In genomic region chrX:24113161-24113560, GRCh38 we compare ENCODE assay signal across 32 cellular contexts. TPM values are rescaled to one million over a fixed set of nuclear protein-coding genes. Genes with fewer than 3 reads are reported as not detected.
A peak's percentile ranks its signal among the peaks of the same experiment; 100 is the strongest.
DNase-seq lines count a peak whose midpoint lies in the region; TF ChIP-seq lines count a peak whose summit lies in the region.
"Had no signal": no experiment of that assay in that cellular context is flagged by ENCODE, and none has a peak within 500 bp of the region (broad histone marks: within the 10 kb centered on the region; RNA-seq: fewer than 3 reads in every experiment).

No MANE protein-coding gene starts in this region.

- H3K4me2 ChIP-seq in hepatocyte, result no peak overlapping the region
- H3K4me2 ChIP-seq: neural progenitor cell had no signal

- H3K9me3 ChIP-seq in hepatocyte (ENCODE audit: low read depth) (no peaks in the 10 kb centered on the region), A673 (ENCODE audit: low read depth, low read length, poor library complexity, severe bottlenecking) (no peaks in the 10 kb centered on the region), thyroid gland (no peaks in the 10 kb centered on the region)
- H3K9me3 ChIP-seq: esophagus squamous epithelium, HAP-1, left ventricle myocardium inferior, SJSA1, upper lobe of left lung had no signal

- no peak for TF ChIP-seq POLR2A in thyroid gland (IDR thresholded peaks at IDR 0.05)

- no peaks in the 10 kb centered on the region for H3K36me3 Mint-ChIP-seq in activated naive CD4-positive, alpha-beta T cell treated with anti-CD3 and anti-CD28 coated beads, Interleukin-2, amount 10 ng/mL, durations not matched to agents 7 days and 5 days
- H3K36me3 Mint-ChIP-seq: CD8-positive, alpha-beta memory T cell; T-cell had no signal

- no peaks in the 10 kb centered on the region for H3K79me2 ChIP-seq in hepatocyte

- H3K4me1 Mint-ChIP-seq in activated naive CD4-positive, alpha-beta T cell treated with anti-CD3 and anti-CD28 coated beads, Interleukin-2, amount 10 ng/mL, durations not matched to agents 7 days and 5 days, result no peaks in the 10 kb centered on the region
- H3K4me1 Mint-ChIP-seq: activated CD4-positive, alpha-beta T cell treated with anti-CD3 and anti-CD28 coated beads, Interleukin-2, amount 10 ng/mL, durations not matched to agents 24 days and 14 days; B cell; CD8-positive, alpha-beta memory T cell; neural progenitor cell; stimulated activated naive B cell treated with anti-CD40 and anti-IgM and Interleukin-4, amounts not matched to agents 10 μg/mL and 1 μg/mL and 100 μg/mL, for 72 hours; T-cell had no signal

- H4K20me1 ChIP-seq in hepatocyte (ENCODE audit: insufficient read depth, poor library complexity, severe bottlenecking), result no peaks in the 10 kb centered on the region

- WGBS in hepatocyte (ENCODE audit: low lambda C conversion rate, missing lambda C conversion rate), result 49% methylated on average over 2 of the region's 2 CpGs
- WGBS in thyroid gland, 2 donors, result 95% methylated on average over 2 of the region's 2 CpGs

- no peak overlapping the region for H3K27ac Mint-ChIP-seq in activated naive CD4-positive, alpha-beta T cell treated with anti-CD3 and anti-CD28 coated beads, Interleukin-2, amount 10 ng/mL, durations not matched to agents 7 days and 5 days
- H3K27ac Mint-ChIP-seq: activated CD4-positive, alpha-beta T cell treated with anti-CD3 and anti-CD28 coated beads, Interleukin-2, amount 10 ng/mL, durations not matched to agents 24 days and 14 days; B cell; CD8-positive, alpha-beta memory T cell; neural progenitor cell; stimulated activated naive B cell treated with anti-CD40 and anti-IgM and Interleukin-4, amounts not matched to agents 10 μg/mL and 1 μg/mL and 100 μg/mL, for 72 hours; T-cell had no signal

- H3K27me3 ChIP-seq in hepatocyte, result no peaks in the 10 kb centered on the region
- peaks cover 1% of the 10 kb centered on the region for H3K27me3 ChIP-seq in A673 (replicated peaks; ENCODE audit: insufficient read depth, low read depth, low read length, poor library complexity)
- no peaks in the 10 kb centered on the region for H3K27me3 ChIP-seq in thyroid gland
- H3K27me3 ChIP-seq: esophagus squamous epithelium, neural progenitor cell, SJSA1, upper lobe of left lung had no signal

- CTCF ChIA-PET in A673 (lab: Charles Lee), result no interaction called here
- CTCF ChIA-PET in activated naive CD4-positive, alpha-beta T cell treated with anti-CD3 and anti-CD28 coated beads, Interleukin-2, amount 10 ng/mL, durations not matched to agents 7 days and 5 days (lab: Charles Lee), result no interaction called here

- POLR2A ChIA-PET in A673 (lab: Charles Lee; ENCODE audit: low non-redundant PET), result interaction anchor here (0.5 kb wide), 1 partner anchor 59 kb away, joined by 12 read pairs; no protein-coding TSS in a partner anchor

- no peak overlapping the region for H3K4me3 Mint-ChIP-seq in activated naive CD4-positive, alpha-beta T cell treated with anti-CD3 and anti-CD28 coated beads, Interleukin-2, amount 10 ng/mL, durations not matched to agents 7 days and 5 days
- H3K4me3 Mint-ChIP-seq: activated CD4-positive, alpha-beta T cell treated with anti-CD3 and anti-CD28 coated beads, Interleukin-2, amount 10 ng/mL, durations not matched to agents 24 days and 14 days; B cell; CD8-positive, alpha-beta memory T cell; neural progenitor cell; stimulated activated naive B cell treated with anti-CD40 and anti-IgM and Interleukin-4, amounts not matched to agents 10 μg/mL and 1 μg/mL and 100 μg/mL, for 72 hours; T-cell had no signal

- H3K27ac ChIP-seq in hepatocyte, result peak overlapping the region; percentile 53
- no peak overlapping the region for H3K27ac ChIP-seq in A673 (ENCODE audit: low read depth, low read length, poor library complexity, severe bottlenecking)
- H3K27ac ChIP-seq in thyroid gland, result no peak overlapping the region
- H3K27ac ChIP-seq: esophagus squamous epithelium, left ventricle myocardium inferior, neural progenitor cell, RWPE1, SJSA1, upper lobe of left lung, WERI-Rb-1 had no signal

- H3K4me3 ChIP-seq in AG09309 (ENCODE audit: control insufficient read depth, low read depth, low read length), result no peak overlapping the region
- H3K4me3 ChIP-seq in choroid plexus epithelial cell (ENCODE audit: low read depth, low read length), result no peak overlapping the region
- H3K4me3 ChIP-seq in hepatocyte, result no peak overlapping the region
- no peak overlapping the region for H3K4me3 ChIP-seq in A673 (ENCODE audit: low read depth, low read length, poor library complexity, severe bottlenecking)
- H3K4me3 ChIP-seq in thyroid gland (replicated peaks in 1 of 3), result no peak overlapping the region
- H3K4me3 ChIP-seq: esophagus squamous epithelium, HAP-1, K562, left ventricle myocardium inferior, neural progenitor cell, SJSA1, upper lobe of left lung had no signal

- H3K9me2 ChIP-seq in hepatocyte (replicated peaks; ENCODE audit: insufficient read depth), result no peaks in the 10 kb centered on the region

- intact Hi-C loops in A673 (cut with micrococcal nuclease; ENCODE audit: unreplicated experiment), result no loop called here
- intact Hi-C loops in thyroid gland (cut with DNase I), result no loop called here

- DNase-seq in AG09309 (ENCODE audit: low read depth) (peak; percentile 61), HCEC 1CT (peak; percentile 58), choroid plexus epithelial cell (ENCODE audit: low read depth) (peak; percentile 24), hepatocyte (ENCODE audit: low spot score) (no peak), A673 (ENCODE audit: low spot score) (no peak), NCI-H2081 treated with DMSO at 0.1 percent for 48 hours (lab: John Stamatoyannopoulos, UW) (no peak), thyroid gland (no peak)
- no peak for DNase-seq in activated naive CD4-positive, alpha-beta T cell treated with anti-CD3 and anti-CD28 coated beads, Interleukin-2, amount 10 ng/mL, durations not matched to agents 7 days and 5 days
- DNase-seq: activated CD4-positive, alpha-beta T cell treated with anti-CD3 and anti-CD28 coated beads, Interleukin-2, amount 10 ng/mL, durations not matched to agents 24 days and 14 days; activated effector memory CD4-positive, alpha-beta T cell treated with Interleukin-2 at 50 U/mL for 16 hours; activated T-cell treated with anti-CD3 and anti-CD28 coated beads, Interleukin-2, amount 50 U/mL, for 1 hour; CD8-positive, alpha-beta memory T cell; DMS 273 treated with DMSO at 0.1 percent for 48 hours; esophagus squamous epithelium; glutamatergic neuron; left ventricle myocardium inferior; mesenchymal stem cell; NCI-H1092; NCI-H1694; NCI-H446 treated with DMSO at 0.1 percent for 48 hours; small intestine; stimulated activated naive B cell treated with anti-CD40 and anti-IgM and Interleukin-4, amounts not matched to agents 10 μg/mL and 1 μg/mL and 100 μg/mL, for 72 hours; substantia nigra; T-cell; upper lobe of left lung; WERI-Rb-1 had no signal

- no peaks in the 10 kb centered on the region for H3K9me3 Mint-ChIP-seq in activated naive CD4-positive, alpha-beta T cell treated with anti-CD3 and anti-CD28 coated beads, Interleukin-2, amount 10 ng/mL, durations not matched to agents 7 days and 5 days
- H3K9me3 Mint-ChIP-seq: activated CD4-positive, alpha-beta T cell treated with anti-CD3 and anti-CD28 coated beads, Interleukin-2, amount 10 ng/mL, durations not matched to agents 24 days and 14 days; neural progenitor cell; stimulated activated naive B cell treated with anti-CD40 and anti-IgM and Interleukin-4, amounts not matched to agents 10 μg/mL and 1 μg/mL and 100 μg/mL, for 72 hours; T-cell had no signal

- H3K4me1 ChIP-seq in hepatocyte (ENCODE audit: insufficient read depth) (peaks cover 10% of the 10 kb centered on the region), A673 (ENCODE audit: insufficient read depth, low read length, poor library complexity, severe bottlenecking) (no peaks in the 10 kb centered on the region), thyroid gland (peaks cover 0 to 11% of the 10 kb centered on the region in 2 donors)
- H3K4me1 ChIP-seq: HAP-1, left ventricle myocardium inferior, neural progenitor cell, upper lobe of left lung had no signal

- no peaks in the 10 kb centered on the region for H3K27me3 Mint-ChIP-seq in activated naive CD4-positive, alpha-beta T cell treated with anti-CD3 and anti-CD28 coated beads, Interleukin-2, amount 10 ng/mL, durations not matched to agents 7 days and 5 days
- H3K27me3 Mint-ChIP-seq: activated CD4-positive, alpha-beta T cell treated with anti-CD3 and anti-CD28 coated beads, Interleukin-2, amount 10 ng/mL, durations not matched to agents 24 days and 14 days; B cell; CD8-positive, alpha-beta memory T cell; stimulated activated naive B cell treated with anti-CD40 and anti-IgM and Interleukin-4, amounts not matched to agents 10 μg/mL and 1 μg/mL and 100 μg/mL, for 72 hours; T-cell had no signal

- no peak overlapping the region for H2AFZ ChIP-seq in hepatocyte
- H2AFZ ChIP-seq: neural progenitor cell had no signal

- no TSS peak for BruUV-seq in A673 (replicated peaks; lab: Mats Ljungman, UMichigan)

- H3K36me3 ChIP-seq in hepatocyte (replicated peaks; ENCODE audit: insufficient read depth, low read depth) (no peaks in the 10 kb centered on the region), A673 (ENCODE audit: insufficient read depth, low read length, poor library complexity, severe bottlenecking) (no peaks in the 10 kb centered on the region), thyroid gland (no peaks in the 10 kb centered on the region)
- H3K36me3 ChIP-seq: esophagus squamous epithelium, HAP-1, left ventricle myocardium inferior, neural progenitor cell, SJSA1, upper lobe of left lung, WERI-Rb-1 had no signal

- TF ChIP-seq CTCF in AG09309 (IDR thresholded peaks at IDR 0.05; ENCODE audit: control insufficient read depth, insufficient read depth, low read depth, low read length, missing control alignments) (no peak), choroid plexus epithelial cell (conservative IDR thresholded peaks at IDR 0.05; ENCODE audit: low read depth, low read length) (no peak), hepatocyte (IDR thresholded peaks at IDR 0.05; ENCODE audit: poor library complexity) (no peak), A673 (conservative IDR thresholded peaks at IDR 0.05; ENCODE audit: low read depth, low read length) (no peak), thyroid gland (IDR thresholded peaks at IDR 0.05) (no peak)

RNA-seq across cellular contexts. Expression of gene ZFX, which starts 36.4 kb away (rescaled TPM):
- total RNA-seq in hepatocyte, result 71.7 and 74.0 TPM in 2 replicates
- polyA plus RNA-seq in hepatocyte, result 28.4 and 31.5 TPM in 2 replicates
- total RNA-seq in A673 (2021), result 63.9 and 64.6 TPM in 2 replicates
- 100 to 1,000 TPM in 1 of 4 donors, 10 to 100 TPM in 3; 63.7 to 105 (median 68.2) TPM for total RNA-seq in thyroid gland

RNA-seq across cellular contexts. Expression of gene EIF2S3, which starts 58.4 kb away (rescaled TPM):
- total RNA-seq in hepatocyte (347 and 352 TPM in 2 replicates), A673 (2021) (218 and 225 TPM in 2 replicates), thyroid gland (100 to 1,000 TPM; 115 to 176 (median 138) TPM)
- 70.4 and 77.1 TPM in 2 replicates for polyA plus RNA-seq in hepatocyte

Comparison
In these comparisons a context has a peak if more than half of its experiments do, and no peak if none do; other contexts are left out.
1. DNase-seq: peak in AG09309 (single experiment), HCEC 1CT (single experiment) and choroid plexus epithelial cell (single experiment); none in hepatocyte (single experiment), A673 (single experiment), NCI-H2081 treated with DMSO at 0.1 percent for 48 hours (single experiment), thyroid gland (0 of 2) and activated naive CD4-positive, alpha-beta T cell treated with anti-CD3 and anti-CD28 coated beads, Interleukin-2, amount 10 ng/mL, durations not matched to agents 7 days and 5 days (single experiment).